In genomic region chr1:169090900-169091311, GRCh38 we compare ENCODE assay signal across 12 cellular contexts. TPM values are rescaled to one million over a fixed set of nuclear protein-coding genes. Genes with fewer than 3 reads are reported as not detected.
A peak's percentile ranks its signal among the peaks of the same experiment; 100 is the strongest.
DNase-seq lines count a peak whose midpoint lies in the region; ATAC-seq and TF ChIP-seq lines count a peak whose summit lies in the region.
"Had no signal": no experiment of that assay in that cellular context is flagged by ENCODE, and none has a peak within 500 bp of the region (broad histone marks: within the 10 kb centered on the region; RNA-seq: fewer than 3 reads in every experiment).

No MANE protein-coding gene starts in this region.

- no peaks in the 10 kb centered on the region for H3K4me1 ChIP-seq in vagina

- no peak overlapping the region for H3K4me3 Mint-ChIP-seq in activated CD8-positive, alpha-beta T cell treated with anti-CD3 and anti-CD28 coated beads, Interleukin-2, amount 10 ng/mL, durations not matched to agents 7 days and 5 days

- no peak for TF ChIP-seq CTCF in vagina (IDR thresholded peaks at IDR 0.05)

- H3K27ac Mint-ChIP-seq in activated CD8-positive, alpha-beta T cell treated with anti-CD3 and anti-CD28 coated beads, Interleukin-2, amount 10 ng/mL, durations not matched to agents 7 days and 5 days = no peak overlapping the region

- no peak overlapping the region for H3K4me3 ChIP-seq in vagina
- H3K4me3 ChIP-seq: BLaER1 treated with 17β-estradiol and CSF1 and Interleukin-3, amounts not matched to agents 10 nM and 100 nM; colonic mucosa; PC-9 had no signal

- peak; percentile 63 for ATAC-seq in GM18868 (IDR thresholded peaks at IDR 0.05; ENCODE audit: unreplicated experiment)
- peak; percentile 39 for ATAC-seq in GM21526 (IDR thresholded peaks at IDR 0.05; ENCODE audit: low FRiP score, unreplicated experiment)
- peak; percentile 29 for ATAC-seq in HG03103 (IDR thresholded peaks at IDR 0.05; ENCODE audit: low read depth, unreplicated experiment)
- ATAC-seq in Right ventricle myocardium superior (ENCODE audit: poor library complexity) = no peak
- no peak for ATAC-seq in activated CD8-positive, alpha-beta T cell treated with anti-CD3 and anti-CD28 coated beads, Interleukin-2, amount 10 ng/mL, durations not matched to agents 7 days and 5 days

- H3K9me3 ChIP-seq in vagina = no peaks in the 10 kb centered on the region
- H3K9me3 ChIP-seq: BLaER1 treated with 17β-estradiol and CSF1 and Interleukin-3, amounts not matched to agents 10 nM and 100 nM; colonic mucosa had no signal

- no peaks in the 10 kb centered on the region for H3K27me3 ChIP-seq in vagina
- H3K27me3 ChIP-seq: BLaER1 treated with 17β-estradiol and CSF1 and Interleukin-3, amounts not matched to agents 10 nM and 100 nM; colonic mucosa had no signal

- DNase-seq in globus pallidus (ENCODE audit: low spot score) = peak; percentile 67
- no peak for DNase-seq in Right ventricle myocardium superior
- no peak for DNase-seq in activated CD8-positive, alpha-beta T cell treated with anti-CD3 and anti-CD28 coated beads, Interleukin-2, amount 10 ng/mL, durations not matched to agents 7 days and 5 days
- DNase-seq in vagina (ENCODE audit: extremely low spot score in 2 of 2) = no peak
- no peak for DNase-seq in cerebellar nuclear complex (lab: John Stamatoyannopoulos, UW)
- DNase-seq: activated gamma-delta T cell treated with Interleukin-2 at 50 U/mL for 16 hours, colonic mucosa, PC-9 had no signal

- no peak for TF ChIP-seq POLR2A in vagina (IDR thresholded peaks at IDR 0.05)

- peaks cover 11% of the 10 kb centered on the region for H3K27me3 Mint-ChIP-seq in activated CD8-positive, alpha-beta T cell treated with anti-CD3 and anti-CD28 coated beads, Interleukin-2, amount 10 ng/mL, durations not matched to agents 7 days and 5 days (ENCODE audit: low read depth)

- POLR2A ChIA-PET in activated CD8-positive, alpha-beta T cell treated with anti-CD3 and anti-CD28 coated beads, Interleukin-2, amount 10 ng/mL, durations not matched to agents 7 days and 5 days (lab: Charles Lee) = no interaction called here

- H3K36me3 Mint-ChIP-seq in activated CD8-positive, alpha-beta T cell treated with anti-CD3 and anti-CD28 coated beads, Interleukin-2, amount 10 ng/mL, durations not matched to agents 7 days and 5 days (ENCODE audit: low read depth) = no peaks in the 10 kb centered on the region

- CTCF ChIA-PET in activated CD8-positive, alpha-beta T cell treated with anti-CD3 and anti-CD28 coated beads, Interleukin-2, amount 10 ng/mL, durations not matched to agents 7 days and 5 days (lab: Charles Lee) = interaction anchor here (0.7 to 4.4 kb wide), 4 partner anchors 11 to 257 kb away, joined by 3 to 18 read pairs (median 4); no protein-coding TSS in a partner anchor

- no peak overlapping the region for H3K27ac ChIP-seq in vagina
- H3K27ac ChIP-seq: BLaER1 treated with 17β-estradiol and CSF1 and Interleukin-3, amounts not matched to agents 10 nM and 100 nM; colonic mucosa; PC-9 had no signal

- no peaks in the 10 kb centered on the region for H3K36me3 ChIP-seq in vagina
- H3K36me3 ChIP-seq: BLaER1 treated with 17β-estradiol and CSF1 and Interleukin-3, amounts not matched to agents 10 nM and 100 nM; colonic mucosa had no signal

- peaks cover 3% of the 10 kb centered on the region for H3K4me1 Mint-ChIP-seq in activated CD8-positive, alpha-beta T cell treated with anti-CD3 and anti-CD28 coated beads, Interleukin-2, amount 10 ng/mL, durations not matched to agents 7 days and 5 days (ENCODE audit: low read depth)

- H3K9me3 Mint-ChIP-seq in activated CD8-positive, alpha-beta T cell treated with anti-CD3 and anti-CD28 coated beads, Interleukin-2, amount 10 ng/mL, durations not matched to agents 7 days and 5 days (ENCODE audit: insufficient read depth) = no peaks in the 10 kb centered on the region

- intact Hi-C loops in Right ventricle myocardium superior (cut with DNase I) = no loop called here
- intact Hi-C loops in vagina (cut with DNase I) = no loop called here

RNA-seq across cellular contexts. Expression of gene ATP1B1, which starts 15.6 kb away (rescaled TPM):
- 302 TPM for total RNA-seq in Right ventricle myocardium superior
- 10 to 100 TPM; 10.7 to 12.0 TPM for total RNA-seq in activated CD8-positive, alpha-beta T cell treated with anti-CD3 and anti-CD28 coated beads, Interleukin-2, amount 10 ng/mL, durations not matched to agents 7 days and 5 days
- total RNA-seq in vagina = 27.5 TPM

Comparison
In these comparisons a context has a peak if more than half of its experiments do, and no peak if none do; other contexts are left out.
1. ATAC-seq: peak in GM18868 (single experiment), GM21526 (single experiment) and HG03103 (single experiment); none in Right ventricle myocardium superior (single experiment) and activated CD8-positive, alpha-beta T cell treated with anti-CD3 and anti-CD28 coated beads, Interleukin-2, amount 10 ng/mL, durations not matched to agents 7 days and 5 days (single experiment).
2. RNA of gene ATP1B1, which starts 15.6 kb away (total RNA-seq): 302 TPM in Right ventricle myocardium superior (single experiment); 27.5 TPM in vagina (single experiment) and 10.7 to 12.0 TPM in activated CD8-positive, alpha-beta T cell treated with anti-CD3 and anti-CD28 coated beads, Interleukin-2, amount 10 ng/mL, durations not matched to agents 7 days and 5 days; every median in the first group is over 10 times any median in the second.